ENCODE assay signal across 1 cellular context in genomic region chrX:38668788-38669187, GRCh38.
TF ChIP-seq lines count a peak whose summit lies in the region.

No MANE protein-coding gene starts in this region.

TF ChIP-seq in HepG2, 621 proteins besides CTCF, POLR2A, EP300 and RAD21 (continued from another document):
- TF ChIP-seq, protein P1, sequence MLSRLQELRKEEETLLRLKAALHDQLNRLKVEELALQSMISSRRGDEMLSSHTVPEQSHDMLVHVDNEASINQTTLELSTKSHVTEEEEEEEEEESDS (CRISPR knock-in tag; IDR thresholded peaks at IDR 0.05; ENCODE audit: borderline replicate concordance), result no peak
- TF ChIP-seq ZNF652 (CRISPR knock-in tag; IDR thresholded peaks at IDR 0.05; ENCODE audit: borderline replicate concordance, low read depth) (no peak), ZNF512 (CRISPR knock-in tag; IDR thresholded peaks at IDR 0.05) (no peak), ZNF264 (CRISPR knock-in tag; IDR thresholded peaks at IDR 0.05) (no peak), ZNF644 (CRISPR knock-in tag; IDR thresholded peaks at IDR 0.05; ENCODE audit: low read depth) (no peak), POGZ (CRISPR knock-in tag; IDR thresholded peaks at IDR 0.05) (no peak)
